23 cellular contexts compared by ENCODE assay signal in the genomic region with DNA sequence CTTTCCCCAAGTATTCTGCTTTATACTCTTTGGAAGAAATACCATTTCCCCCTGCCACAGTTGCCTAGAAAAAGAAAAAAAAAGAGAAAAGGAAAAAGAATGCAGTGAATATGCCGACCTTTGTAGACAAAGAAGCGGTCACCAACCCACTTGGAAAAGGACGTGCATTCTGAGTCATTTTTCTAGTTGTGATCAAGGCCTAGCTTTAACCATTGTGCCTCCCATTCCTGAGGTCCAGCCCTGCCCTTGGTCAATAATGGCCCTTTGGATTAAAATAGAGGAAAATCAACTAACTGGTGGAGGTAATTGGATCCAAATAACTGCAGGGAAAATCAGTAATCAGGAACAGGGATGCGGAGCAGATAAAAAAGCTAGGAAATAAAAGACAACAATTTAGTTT. TPM values are rescaled to one million over a fixed set of nuclear protein-coding genes. Genes with fewer than 3 reads are reported as not detected.
DNase-seq lines count a peak whose midpoint lies in the region; ATAC-seq lines count a peak whose summit lies in the region.
"Had no signal": no experiment of that assay in that cellular context is flagged by ENCODE, and none has a peak within 500 bp of the region (broad histone marks: within the 10 kb centered on the region; RNA-seq: fewer than 3 reads in every experiment).

No MANE protein-coding gene starts in this region.

- H3K36me3 Mint-ChIP-seq in T-helper 2 cell treated with Interferon-gamma antibody and Interleukin-4, amounts not matched to agents 5 μg/mL and 100 μg/mL, for 36 hours (ENCODE audit: low read depth) = peaks cover 4% of the 10 kb centered on the region
- H3K36me3 Mint-ChIP-seq in CD4-positive, alpha-beta memory T cell = no peaks in the 10 kb centered on the region
- H3K36me3 Mint-ChIP-seq in activated naive CD8-positive, alpha-beta T cell treated with anti-CD3 and anti-CD28 coated beads, Interleukin-2, amount 50 U/mL, for 24 hours (ENCODE audit: low read depth) = no peaks in the 10 kb centered on the region
- H3K36me3 Mint-ChIP-seq: brain, IgD-negative memory B cell had no signal

- peaks cover 3% of the 10 kb centered on the region for H3K9me3 Mint-ChIP-seq in T-helper 2 cell treated with Interferon-gamma antibody and Interleukin-4, amounts not matched to agents 5 μg/mL and 100 μg/mL, for 36 hours
- peaks cover 0 to 2% (median 0%) of the 10 kb centered on the region in 8 donors for H3K9me3 Mint-ChIP-seq in CD4-positive, alpha-beta memory T cell
- H3K9me3 Mint-ChIP-seq in activated naive CD8-positive, alpha-beta T cell treated with anti-CD3 and anti-CD28 coated beads, Interleukin-2, amount 50 U/mL, for 24 hours = no peaks in the 10 kb centered on the region
- H3K9me3 Mint-ChIP-seq: H9, IgD-negative memory B cell had no signal

- ATAC-seq in activated naive CD8-positive, alpha-beta T cell treated with anti-CD3 and anti-CD28 coated beads, Interleukin-2, amount 50 U/mL, for 24 hours = no peak
- no peak for ATAC-seq in GM18907 (IDR thresholded peaks at IDR 0.05; ENCODE audit: unreplicated experiment)
- ATAC-seq: activated CD8-positive, alpha-beta memory T cell treated with anti-CD3 and anti-CD28 coated beads, Interleukin-2, amount 10 ng/mL, durations not matched to agents 7 days and 5 days; GM12878 had no signal

- H3K4me1 Mint-ChIP-seq in T-helper 2 cell treated with Interferon-gamma antibody and Interleukin-4, amounts not matched to agents 5 μg/mL and 100 μg/mL, for 36 hours (ENCODE audit: low read depth) = peaks cover 72% of the 10 kb centered on the region
- peaks cover 68 to 90% (median 79%) of the 10 kb centered on the region in 4 donors for H3K4me1 Mint-ChIP-seq in CD4-positive, alpha-beta memory T cell
- H3K4me1 Mint-ChIP-seq in activated naive CD8-positive, alpha-beta T cell treated with anti-CD3 and anti-CD28 coated beads, Interleukin-2, amount 50 U/mL, for 24 hours = peaks cover 77% of the 10 kb centered on the region

- H3K27me3 Mint-ChIP-seq in T-helper 2 cell treated with Interferon-gamma antibody and Interleukin-4, amounts not matched to agents 5 μg/mL and 100 μg/mL, for 36 hours (ENCODE audit: low read depth) = no peaks in the 10 kb centered on the region
- H3K27me3 Mint-ChIP-seq in CD4-positive, alpha-beta memory T cell = no peaks in the 10 kb centered on the region
- H3K27me3 Mint-ChIP-seq in activated naive CD8-positive, alpha-beta T cell treated with anti-CD3 and anti-CD28 coated beads, Interleukin-2, amount 50 U/mL, for 24 hours = no peaks in the 10 kb centered on the region
- H3K27me3 Mint-ChIP-seq: activated CD8-positive, alpha-beta memory T cell treated with anti-CD3 and anti-CD28 coated beads, Interleukin-2, amount 10 ng/mL, durations not matched to agents 7 days and 5 days had no signal

- peak; percentile 0 for DNase-seq in T-helper 2 cell treated with Interferon-gamma antibody and Interleukin-4, amounts not matched to agents 5 μg/mL and 100 μg/mL, for 36 hours (ENCODE audit: low spot score)
- DNase-seq in T-helper 2 cell = no peak
- no peak for DNase-seq in CD4-positive, alpha-beta memory T cell
- DNase-seq in activated naive CD8-positive, alpha-beta T cell treated with anti-CD3 and anti-CD28 coated beads, Interleukin-2, amount 50 U/mL, for 24 hours = no peak
- no peak for DNase-seq in SIG-M5 (lab: John Stamatoyannopoulos, UW)
- no peak for DNase-seq in NCI-H2227 treated with DMSO at 0.1 percent for 48 hours (lab: John Stamatoyannopoulos, UW)
- DNase-seq: 8988T; activated CD8-positive, alpha-beta memory T cell treated with anti-CD3 and anti-CD28 coated beads, Interleukin-2, amount 10 ng/mL, durations not matched to agents 7 days and 5 days; BE2C; DMS 273 treated with DMSO at 0.1 percent for 48 hours; foreskin melanocyte; H9; NCI-H187; NCI-H446 treated with DMSO at 0.1 percent for 48 hours; stimulated activated CD4-positive, alpha-beta T cell treated with anti-CD3 and anti-CD28 coated beads, Interleukin-2, amount 100 ng/mL, for 48 hours; WERI-Rb-1 had no signal

- intact Hi-C loops in CD4-positive, alpha-beta memory T cell (cut with micrococcal nuclease) = loop anchor here (10.0 kb wide), 1 partner anchor 1227 kb away; a partner anchor contains a TSS

- H3K4me3 Mint-ChIP-seq in T-helper 2 cell treated with Interferon-gamma antibody and Interleukin-4, amounts not matched to agents 5 μg/mL and 100 μg/mL, for 36 hours = no peak overlapping the region
- H3K4me3 Mint-ChIP-seq in CD4-positive, alpha-beta memory T cell = peak overlapping the region in 4 of 8 donors; percentile 33 to 58 (median 42)
- peak overlapping the region; percentile 21 for H3K4me3 Mint-ChIP-seq in activated naive CD8-positive, alpha-beta T cell treated with anti-CD3 and anti-CD28 coated beads, Interleukin-2, amount 50 U/mL, for 24 hours
- H3K4me3 Mint-ChIP-seq: brain, H9 had no signal

- H3K36me3 ChIP-seq in CD4-positive, alpha-beta memory T cell (ENCODE audit: insufficient read depth, low read length) = no peaks in the 10 kb centered on the region
- no peaks in the 10 kb centered on the region for H3K36me3 ChIP-seq in neuron (ENCODE audit: insufficient read depth, low read length)
- H3K36me3 ChIP-seq: BE2C, WERI-Rb-1 had no signal

- CTCF ChIA-PET in CD4-positive, alpha-beta memory T cell (lab: Charles Lee; ENCODE audit: partially characterized antibody) = interaction anchor here (1.3 to 10.9 kb wide), 5 partner anchors 17 to 24 kb away, joined by 3 to 112 read pairs (median 5); partner anchors contain the start of gene S1PR1

- H3K4me3 ChIP-seq in CD4-positive, alpha-beta memory T cell (ENCODE audit: low read length in 2 of 2) = no peak overlapping the region
- no peak overlapping the region for H3K4me3 ChIP-seq in neuron (ENCODE audit: low read length)
- H3K4me3 ChIP-seq: coronary artery, GM12878 had no signal

- no peaks in the 10 kb centered on the region for H3K9me3 ChIP-seq in CD4-positive, alpha-beta memory T cell (ENCODE audit: control insufficient read depth in 1 of 2, low read length in 2 of 2)
- H3K9me3 ChIP-seq in neuron (ENCODE audit: low read length) = no peaks in the 10 kb centered on the region
- H3K9me3 ChIP-seq: BE2C had no signal

- peak overlapping the region; percentile 34 for H2AFZ ChIP-seq in neuron (ENCODE audit: low read depth, low read length)

- peaks cover 97% of the 10 kb centered on the region for H3K4me1 ChIP-seq in CD4-positive, alpha-beta memory T cell (ENCODE audit: insufficient read depth, low read length)
- peaks cover 25% of the 10 kb centered on the region for H3K4me1 ChIP-seq in neuron (ENCODE audit: insufficient read depth, low read length)

- H3K27ac Mint-ChIP-seq in T-helper 2 cell treated with Interferon-gamma antibody and Interleukin-4, amounts not matched to agents 5 μg/mL and 100 μg/mL, for 36 hours = no peak overlapping the region
- peak overlapping the region in 5 of 7 donors; percentile 45 to 83 (median 71) for H3K27ac Mint-ChIP-seq in CD4-positive, alpha-beta memory T cell
- peak overlapping the region; percentile 21 for H3K27ac Mint-ChIP-seq in activated naive CD8-positive, alpha-beta T cell treated with anti-CD3 and anti-CD28 coated beads, Interleukin-2, amount 50 U/mL, for 24 hours

- H3K27me3 ChIP-seq in CD4-positive, alpha-beta memory T cell (ENCODE audit: insufficient read depth, low read length) = no peaks in the 10 kb centered on the region
- H3K27me3 ChIP-seq in neuron (ENCODE audit: insufficient read depth, low read length) = no peaks in the 10 kb centered on the region
- H3K27me3 ChIP-seq: BE2C had no signal

- POLR2A ChIA-PET in CD4-positive, alpha-beta memory T cell (lab: Charles Lee; ENCODE audit: partially characterized antibody) = interaction anchor here (0.9 to 12.3 kb wide), 5 partner anchors 16 to 125 kb away, joined by 4 to 205 read pairs (median 74); partner anchors contain the start of gene S1PR1

- no peak overlapping the region for H3K27ac ChIP-seq in CD4-positive, alpha-beta memory T cell (ENCODE audit: low read depth, low read length)
- H3K27ac ChIP-seq: coronary artery, WERI-Rb-1 had no signal

RNA-seq across cellular contexts. Expression of gene S1PR1, which starts 24.8 kb away (rescaled TPM):
- 100 to 1,000 TPM; 363 to 366 TPM for total RNA-seq in CD4-positive, alpha-beta memory T cell
- 100 to 1,000 TPM; 277 to 320 TPM for polyA plus RNA-seq in CD4-positive, alpha-beta memory T cell
- total RNA-seq: osteocyte had no signal
